In genomic region chr7:1028775-1029636, GRCh38 we compare ENCODE assay signal across 1 cellular context.
TF ChIP-seq lines count a peak whose summit lies in the region.

No MANE protein-coding gene starts in this region.

TF ChIP-seq in K562, 482 proteins besides CTCF, POLR2A, EP300 and RAD21 (continued from another document and continues in another):
- peak; percentile 64; the same call in 1 of the 2 replicates for TF ChIP-seq ZNF395 (CRISPR knock-in tag; IDR thresholded peaks at IDR 0.05)
- TF ChIP-seq RBM39 (optimal IDR thresholded peaks at IDR 0.05; ENCODE audit: low read depth, low read length), result peak; percentile 47
- 0 out of 2 replicates have a peak, but pooled peaks have one; percentile 24 for TF ChIP-seq SMAD4 (CRISPR knock-in tag; conservative IDR thresholded peaks at IDR 0.05)
- TF ChIP-seq ZNF76 (CRISPR knock-in tag; IDR thresholded peaks at IDR 0.05; ENCODE audit: borderline replicate concordance), result no peak
- TF ChIP-seq NEUROD1 (IDR thresholded peaks at IDR 0.05; ENCODE audit: borderline replicate concordance, low read depth, low read length, partially characterized antibody), result peak; percentile 31
- peak; percentile 86 for TF ChIP-seq TFAP4 (CRISPR knock-in tag; IDR thresholded peaks at IDR 0.05; ENCODE audit: borderline replicate concordance)
- no peak for TF ChIP-seq ZNF609 (CRISPR knock-in tag; IDR thresholded peaks at IDR 0.05; ENCODE audit: borderline replicate concordance)
- TF ChIP-seq ZBTB40 (IDR thresholded peaks at IDR 0.05), result 0 out of 2 replicates have a peak, but pooled peaks have one; percentile 23
- no peak for TF ChIP-seq ZBTB40 (CRISPR knock-in tag; IDR thresholded peaks at IDR 0.05)
- 0 out of 2 replicates have a peak, but pooled peaks have one; percentile 11 for TF ChIP-seq SPI1 (IDR thresholded peaks at IDR 0.05; ENCODE audit: borderline replicate concordance, low read depth, low read length)
- no peak for TF ChIP-seq IFI16 (CRISPR knock-in tag; IDR thresholded peaks at IDR 0.05)
- peak; percentile 59 for TF ChIP-seq SUPT5H (IDR thresholded peaks at IDR 0.05)
- peak; percentile 60 for TF ChIP-seq ZNF384 (IDR thresholded peaks at IDR 0.05; ENCODE audit: low read depth, low read length)
- TF ChIP-seq SMARCA5 (IDR thresholded peaks at IDR 0.05), result peak; percentile 18; the same call in 1 of the 2 replicates
- TF ChIP-seq ZNF24 (IDR thresholded peaks at IDR 0.05), result no peak
- peak; percentile 47 for TF ChIP-seq POLR2B (IDR thresholded peaks at IDR 0.05; ENCODE audit: low read depth, partially characterized antibody)
- TF ChIP-seq SAP30 (IDR thresholded peaks at IDR 0.05; ENCODE audit: borderline replicate concordance, insufficient read depth, low read depth, low read length, poor library complexity, severe bottlenecking), result peak; percentile 84
- peak; percentile 68; the same call in 1 of the 2 replicates for TF ChIP-seq RAD51 (IDR thresholded peaks at IDR 0.05; ENCODE audit: borderline replicate concordance, low read depth)
- TF ChIP-seq RNF2 (IDR thresholded peaks at IDR 0.05), result 0 out of 2 replicates have a peak, but pooled peaks have one; percentile 17
- TF ChIP-seq ELF4 (CRISPR knock-in tag; IDR thresholded peaks at IDR 0.05), result peak; percentile 33; the same call in 1 of the 2 replicates
- TF ChIP-seq MLLT1 (IDR thresholded peaks at IDR 0.05), result peak in 1 of 2 experiments; percentile 60; a peak in 1 of 4 replicates
- TF ChIP-seq ETV5 (CRISPR knock-in tag; IDR thresholded peaks at IDR 0.05; ENCODE audit: low read depth), result 0 out of 2 replicates have a peak, but pooled peaks have one; percentile 44
- no peak for TF ChIP-seq ZNF696 (CRISPR knock-in tag; conservative IDR thresholded peaks at IDR 0.05)
- TF ChIP-seq VEZF1 (CRISPR knock-in tag; IDR thresholded peaks at IDR 0.05), result no peak
- peak; percentile 93 for TF ChIP-seq JUN (IDR thresholded peaks at IDR 0.05; ENCODE audit: borderline replicate concordance, low read depth, low read length)
- no peak for TF ChIP-seq JUN (CRISPR knock-in tag; IDR thresholded peaks at IDR 0.05; ENCODE audit: borderline replicate concordance)
- 0 out of 2 replicates have a peak, but pooled peaks have one; percentile 25 for TF ChIP-seq XRCC5 (IDR thresholded peaks at IDR 0.05; ENCODE audit: low read depth, low read length)
- TF ChIP-seq FOXK2 (conservative IDR thresholded peaks at IDR 0.05 in 1 of 2, IDR thresholded peaks at IDR 0.05 in 1 of 2; ENCODE audit: low read depth in 2 of 2), result peak in 1 of 2 experiments; percentile 49; a peak in 2 of 4 replicates
- peak; percentile 82 for TF ChIP-seq SMARCE1 (IDR thresholded peaks at IDR 0.05)
- TF ChIP-seq CREM (IDR thresholded peaks at IDR 0.05; ENCODE audit: low read depth), result peak; percentile 73; the same call in 1 of the 2 replicates
- TF ChIP-seq ZNF592 (IDR thresholded peaks at IDR 0.05), result 0 out of 2 replicates have a peak, but pooled peaks have one; percentile 22
- no peak for TF ChIP-seq RB1 (IDR thresholded peaks at IDR 0.05; ENCODE audit: low read depth)
- peak; percentile 69; the same call in 1 of the 2 replicates for TF ChIP-seq NFRKB (IDR thresholded peaks at IDR 0.05; ENCODE audit: low read depth)
